8 cellular contexts compared by ENCODE assay signal in the genomic region with DNA sequence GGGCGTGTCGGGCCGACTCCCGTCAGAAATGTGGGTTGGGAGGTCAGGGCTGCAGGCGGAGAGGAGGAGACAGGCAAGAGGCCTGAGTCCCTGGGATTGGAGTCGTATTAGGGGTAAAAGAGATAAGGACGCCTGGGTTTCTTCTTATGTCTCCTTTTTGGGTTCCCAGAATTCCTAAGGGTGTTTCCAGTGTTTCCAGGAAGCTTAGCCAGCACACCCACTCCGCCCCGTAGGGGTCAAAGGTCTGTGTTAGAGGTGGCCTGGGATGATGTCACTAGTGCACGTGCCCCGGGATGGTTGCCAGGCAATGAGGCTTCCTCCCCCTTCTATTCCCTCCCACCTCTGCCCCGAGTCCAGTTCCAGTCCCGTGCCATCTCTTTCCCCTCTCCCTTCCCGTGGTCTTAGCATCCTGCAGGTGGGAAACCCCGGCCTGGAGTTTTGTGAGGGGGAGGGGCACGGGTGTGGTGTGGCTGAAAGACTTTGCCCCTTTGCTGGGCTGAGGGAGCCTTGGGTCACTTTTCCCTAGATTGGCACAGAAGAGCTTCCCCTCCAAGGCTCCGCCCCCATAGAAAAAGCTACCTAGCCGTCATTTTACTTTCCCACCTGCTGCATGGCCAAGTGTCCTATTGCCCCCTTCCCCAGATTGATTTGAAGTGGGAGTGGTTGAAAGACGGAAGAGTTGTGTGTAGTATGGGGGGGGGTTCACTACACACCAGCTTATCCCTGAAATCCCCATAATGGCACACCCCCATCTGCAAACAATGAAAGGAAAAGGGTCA.
DNase-seq lines count a peak whose midpoint lies in the region; ATAC-seq, FAIRE-seq and TF ChIP-seq lines count a peak whose summit lies in the region.

No MANE protein-coding gene starts in this region.

- H3K4me1 ChIP-seq in OCI-LY3 (ENCODE audit: low read length) (peaks cover 46% of the 10 kb centered on the region), muscle layer of colon (ENCODE audit: insufficient read depth, low read length) (peaks cover 50% of the 10 kb centered on the region)

- H3K9me3 ChIP-seq in OCI-LY3 (ENCODE audit: insufficient read depth, low read length) (no peaks in the 10 kb centered on the region), muscle layer of colon (ENCODE audit: low read length) (no peaks in the 10 kb centered on the region)

- H3K36me3 ChIP-seq in OCI-LY3 (replicated peaks; ENCODE audit: low read depth, low read length) (no peaks in the 10 kb centered on the region), muscle layer of colon (ENCODE audit: insufficient read depth, low read length) (peaks cover 8% of the 10 kb centered on the region)

- peak overlapping the region; percentile 97 for H3K4me3 ChIP-seq in OCI-LY3 (ENCODE audit: low read length)
- peak overlapping the region; percentile 92 to 94 for H3K4me3 ChIP-seq in muscle layer of colon (ENCODE audit: low read depth in 1 of 2, low read length in 2 of 2)

- peaks cover 23% of the 10 kb centered on the region for H4K20me1 ChIP-seq in OCI-LY3 (ENCODE audit: insufficient read depth, low read length)

- no peak for DNase-seq in D721Med (ENCODE audit: insufficient read length, low spot score)
- DNase-seq in KG1 (lab: John Stamatoyannopoulos, UW): peak; percentile 5
- peak; percentile 70 to 77 for DNase-seq in activated T-cell treated with anti-CD3 and anti-CD28 coated beads, Interleukin-2, amount 50 U/mL, for 48 hours
- peak; percentile 94 for DNase-seq in fibroblast of gingiva (ENCODE audit: low read depth)
- DNase-seq in stromal cell of bone marrow (ENCODE audit: low read depth): peak; percentile 90

- H3K27me3 ChIP-seq in OCI-LY3 (ENCODE audit: low read depth, low read length) (no peaks in the 10 kb centered on the region), muscle layer of colon (ENCODE audit: control insufficient read depth in 1 of 2, insufficient read depth in 2 of 2, low read length in 2 of 2) (no peaks in the 10 kb centered on the region)

- H3K79me2 ChIP-seq in OCI-LY3 (ENCODE audit: low read length): peaks cover 53% of the 10 kb centered on the region

- peak; percentile 80 for FAIRE-seq in D721Med (lab: Jason Lieb, UNC)

- H3K9ac ChIP-seq in OCI-LY3 (ENCODE audit: low read length) (peak overlapping the region; percentile 96), muscle layer of colon (ENCODE audit: low read length) (peak overlapping the region; percentile 68)

- no peak overlapping the region for H2AFZ ChIP-seq in OCI-LY3 (ENCODE audit: low read depth, low read length)

- ATAC-seq in GM18861 (IDR thresholded peaks at IDR 0.05; ENCODE audit: unreplicated experiment): no peak

- peak overlapping the region; percentile 90 for H3K27ac ChIP-seq in OCI-LY3 (ENCODE audit: low read length)
- peak overlapping the region; percentile 97 for H3K27ac ChIP-seq in muscle layer of colon (ENCODE audit: low read depth, low read length)

- TF ChIP-seq CTCF in D721Med (IDR thresholded peaks at IDR 0.05; ENCODE audit: insufficient read depth, missing control alignments): no peak
- no peak for TF ChIP-seq CTCF in OCI-LY3 (IDR thresholded peaks at IDR 0.05; ENCODE audit: low read depth, low read length)

- peak overlapping the region; percentile 96 for H3K4me2 ChIP-seq in OCI-LY3 (ENCODE audit: low read length)
